In genomic region chr6:150685860-150686259, GRCh38 we compare ENCODE assay signal across 9 cellular contexts.
A peak's percentile ranks its signal among the peaks of the same experiment; 100 is the strongest.
DNase-seq lines count a peak whose midpoint lies in the region; FAIRE-seq and TF ChIP-seq lines count a peak whose summit lies in the region.
"Had no signal": no experiment of that assay in that cellular context is flagged by ENCODE, and none has a peak within 500 bp of the region (broad histone marks: within the 10 kb centered on the region; RNA-seq: fewer than 3 reads in every experiment).

No MANE protein-coding gene starts in this region.

- H3K23ac ChIP-seq in mesenchymal stem cell (ENCODE audit: low read length in 2 of 2), result no peak overlapping the region

- TF ChIP-seq POLR2A in H54 (IDR thresholded peaks at IDR 0.05; ENCODE audit: low read depth, low read length), result no peak

- DNase-seq in NOMO-1 (lab: John Stamatoyannopoulos, UW; ENCODE audit: unreplicated experiment in 2 of 2) (peak; percentile 3 to 8), NOMO-1 treated with dmso at 0.1 percent for 144 hours (lab: John Stamatoyannopoulos, UW; ENCODE audit: unreplicated experiment) (no peak), H54 (ENCODE audit: insufficient read length, low spot score) (peak; percentile 36), NCI-H1048 (lab: John Stamatoyannopoulos, UW) (peak; percentile 4), iPS DF 19.7 (ENCODE audit: low read depth, low spot score) (peak; percentile 52), mesenchymal stem cell (no peak)
- peak; percentile 80 for DNase-seq in activated CD8-positive, alpha-beta memory T cell treated with anti-CD3 and anti-CD28 coated beads, Interleukin-2, amount 50 U/mL, for 48 hours
- DNase-seq in stimulated activated CD8-positive, alpha-beta memory T cell treated with anti-CD3 and anti-CD28 coated beads, Interleukin-2, amount 100 ng/mL, for 48 hours (ENCODE audit: low read depth in 2 of 2), result peak; percentile 35 to 37

- no peak overlapping the region for H2AFZ ChIP-seq in mesenchymal stem cell (ENCODE audit: low read depth, low read length)

- H2BK5ac ChIP-seq in mesenchymal stem cell (ENCODE audit: low read depth, low read length, poor library complexity, severe bottlenecking), result no peak overlapping the region

- no peaks in the 10 kb centered on the region for H3K9me3 ChIP-seq in mesenchymal stem cell (ENCODE audit: control insufficient read depth, low read length)

- H3K27me3 ChIP-seq in mesenchymal stem cell (ENCODE audit: control insufficient read depth in 1 of 2, insufficient read depth in 1 of 2, low read length in 2 of 2), result no peaks in the 10 kb centered on the region

- no peak overlapping the region for H2BK15ac ChIP-seq in mesenchymal stem cell (ENCODE audit: low read depth, poor library complexity, severe bottlenecking)

- H3K4me2 ChIP-seq in mesenchymal stem cell (ENCODE audit: low read length, poor library complexity, severe bottlenecking), result no peak overlapping the region

- H2BK12ac ChIP-seq in mesenchymal stem cell (ENCODE audit: low read length in 2 of 2), result no peak overlapping the region

- no peak overlapping the region for H3K18ac ChIP-seq in mesenchymal stem cell (ENCODE audit: low read depth in 1 of 2, low read length in 2 of 2)

- H3K4me3 ChIP-seq in mesenchymal stem cell (ENCODE audit: insufficient read depth in 1 of 2, low read depth in 1 of 2, low read length in 2 of 2), result no peak overlapping the region

- no peaks in the 10 kb centered on the region for H3K36me3 ChIP-seq in mesenchymal stem cell (ENCODE audit: control insufficient read depth in 1 of 2, insufficient read depth in 2 of 2, low read depth in 1 of 2, low read length in 2 of 2)

- no peak overlapping the region for H3K14ac ChIP-seq in mesenchymal stem cell (ENCODE audit: low read length in 2 of 2)

- no peak overlapping the region for H4K91ac ChIP-seq in mesenchymal stem cell (ENCODE audit: low read length)

- H2BK120ac ChIP-seq in mesenchymal stem cell (ENCODE audit: low read depth, low read length), result no peak overlapping the region

- peaks cover 3% of the 10 kb centered on the region for H3K4me1 ChIP-seq in mesenchymal stem cell (ENCODE audit: control insufficient read depth, insufficient read depth, low read depth, low read length)

- H4K8ac ChIP-seq in mesenchymal stem cell (ENCODE audit: low read length), result no peak overlapping the region

- H3K4ac ChIP-seq in mesenchymal stem cell (ENCODE audit: low read depth in 1 of 2, low read length in 2 of 2), result no peak overlapping the region

- 42% methylated on average over 2 of the region's 4 CpGs for WGBS in mesenchymal stem cell

- no peak overlapping the region for H3K27ac ChIP-seq in mesenchymal stem cell (ENCODE audit: low read length, poor library complexity, severe bottlenecking)

- FAIRE-seq in H54 (lab: Jason Lieb, UNC), result no peak
- FAIRE-seq: islet of Langerhans had no signal

- H2AK5ac ChIP-seq in mesenchymal stem cell (ENCODE audit: low read length, severe bottlenecking), result no peak overlapping the region

- no peak overlapping the region for H3K9ac ChIP-seq in mesenchymal stem cell (ENCODE audit: low read length)

- H3K79me1 ChIP-seq in mesenchymal stem cell (replicated peaks; ENCODE audit: low read length, poor library complexity, severe bottlenecking), result no peaks in the 10 kb centered on the region

Comparison
In these comparisons a context has a peak if more than half of its experiments do, and no peak if none do; other contexts are left out.
1. DNase-seq: peak in NOMO-1 (2 of 2), H54 (single experiment), NCI-H1048 (single experiment), activated CD8-positive, alpha-beta memory T cell treated with anti-CD3 and anti-CD28 coated beads, Interleukin-2, amount 50 U/mL, for 48 hours (single experiment), iPS DF 19.7 (single experiment) and stimulated activated CD8-positive, alpha-beta memory T cell treated with anti-CD3 and anti-CD28 coated beads, Interleukin-2, amount 100 ng/mL, for 48 hours (2 of 2); none in NOMO-1 treated with dmso at 0.1 percent for 144 hours (single experiment) and mesenchymal stem cell (single experiment).